In the genomic region with DNA sequence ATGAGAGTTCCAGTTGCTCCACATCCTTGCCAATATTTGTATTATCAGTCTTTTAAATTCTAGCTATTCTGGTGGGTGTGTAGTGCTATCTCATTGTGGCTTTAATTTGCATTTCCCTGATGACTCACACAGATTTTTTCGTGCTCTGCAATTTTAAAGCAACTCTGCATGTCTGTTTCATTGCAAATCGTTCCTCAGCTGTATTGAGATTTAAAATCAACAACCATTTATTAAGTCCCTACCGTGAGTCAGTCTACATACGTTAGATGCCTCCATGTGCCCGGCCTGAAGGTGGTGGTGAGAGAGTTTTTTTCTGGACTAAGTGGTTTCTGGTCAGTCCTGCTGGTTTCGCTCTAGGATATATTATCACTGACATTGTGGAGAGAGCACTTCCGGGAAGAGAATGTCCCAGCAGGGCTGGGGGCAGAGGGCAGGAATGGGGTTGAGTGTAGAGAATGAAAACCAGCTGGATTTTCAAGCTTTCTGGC, we compare ENCODE assay signal across 10 cellular contexts. TPM values are rescaled to one million over a fixed set of nuclear protein-coding genes. Genes with fewer than 3 reads are reported as not detected.
DNase-seq lines count a peak whose midpoint lies in the region; TF ChIP-seq lines count a peak whose summit lies in the region.
"Had no signal": no experiment of that assay in that cellular context is flagged by ENCODE, and none has a peak within 500 bp of the region (broad histone marks: within the 10 kb centered on the region; RNA-seq: fewer than 3 reads in every experiment).

No MANE protein-coding gene starts in this region.

- no peak for TF ChIP-seq POLR2A in esophagus squamous epithelium (IDR thresholded peaks at IDR 0.05)

- BruUV-seq in OCI-LY7 (replicated peaks; lab: Mats Ljungman, UMichigan) = no TSS peak

- H3K27ac ChIP-seq in OCI-LY7 (ENCODE audit: low read depth, low read length, poor library complexity, severe bottlenecking) (no peak overlapping the region), esophagus squamous epithelium (peak overlapping the region; percentile 66 to 81 (median 72))

- POLR2A ChIA-PET in OCI-LY7 (lab: Charles Lee) = interaction anchor here (0.6 to 1.6 kb wide), 2 partner anchors 33 to 566 kb away, joined by 3 to 4 read pairs; no protein-coding TSS in a partner anchor

- H3K36me3 Mint-ChIP-seq in activated naive CD4-positive, alpha-beta T cell treated with anti-CD3 and anti-CD28 coated beads for 36 hours (ENCODE audit: low read depth) = no peaks in the 10 kb centered on the region

- CTCF ChIA-PET in OCI-LY7 (lab: Charles Lee; ENCODE audit: unreplicated experiment) = no interaction called here
- CTCF ChIA-PET in activated naive CD4-positive, alpha-beta T cell treated with anti-CD3 and anti-CD28 coated beads for 36 hours (lab: Charles Lee) = interaction anchor here (1.5 kb wide), 1 partner anchor 64 kb away, joined by 3 read pairs; no protein-coding TSS in a partner anchor

- no peaks in the 10 kb centered on the region for H3K9me3 Mint-ChIP-seq in activated naive CD4-positive, alpha-beta T cell treated with anti-CD3 and anti-CD28 coated beads for 36 hours

- no peaks in the 10 kb centered on the region for H3K27me3 ChIP-seq in esophagus squamous epithelium

- intact Hi-C loops in OCI-LY7 (cut with micrococcal nuclease; ENCODE audit: unreplicated experiment) = no loop called here
- intact Hi-C loops in esophagus squamous epithelium (cut with DNase I) = no loop called here
- intact Hi-C loops in activated naive CD4-positive, alpha-beta T cell treated with anti-CD3 and anti-CD28 coated beads for 36 hours (cut with micrococcal nuclease) = loop anchor here (1.0 kb wide), 1 partner anchor 8 kb away; the partner anchor contains the start of gene HYCC1

- DNase-seq in Daoy (ENCODE audit: low read depth) (peak; percentile 64), OCI-LY7 (ENCODE audit: low spot score) (no peak), esophagus squamous epithelium (lab: John Stamatoyannopoulos, UW) (no peak), non-pigmented ciliary epithelial cell (ENCODE audit: low read depth) (peak; percentile 85), NCI-H1930 (lab: John Stamatoyannopoulos, UW) (no peak), GM10266 (ENCODE audit: extremely low spot score) (no peak)
- no peak for DNase-seq in effector CD8-positive, alpha-beta T cell (lab: John Stamatoyannopoulos, UW)
- no peak for DNase-seq in activated naive CD4-positive, alpha-beta T cell treated with anti-CD3 and anti-CD28 coated beads for 36 hours
- DNase-seq: midbrain, NCI-H69 had no signal

- H3K36me3 ChIP-seq in OCI-LY7 (ENCODE audit: insufficient read depth, low read length) (no peaks in the 10 kb centered on the region), esophagus squamous epithelium (no peaks in the 10 kb centered on the region)

- no peaks in the 10 kb centered on the region for H3K79me2 ChIP-seq in OCI-LY7 (ENCODE audit: insufficient read depth, low read depth, low read length)

- H3K4me1 ChIP-seq in OCI-LY7 (ENCODE audit: insufficient read depth, low read length, poor library complexity, severe bottlenecking) (peaks cover 33% of the 10 kb centered on the region), esophagus squamous epithelium (peaks cover 4 to 43% (median 15%) of the 10 kb centered on the region in 3 donors)

- peaks cover 25% of the 10 kb centered on the region for H3K4me1 Mint-ChIP-seq in activated naive CD4-positive, alpha-beta T cell treated with anti-CD3 and anti-CD28 coated beads for 36 hours (ENCODE audit: low read depth)

- H3K9me3 ChIP-seq in OCI-LY7 (ENCODE audit: low read length) = 0 out of 2 replicates have a peak, but pooled peaks cover 4% of the 10 kb centered on the region
- H3K9me3 ChIP-seq in esophagus squamous epithelium = no peaks in the 10 kb centered on the region

- TF ChIP-seq CTCF in OCI-LY7 (conservative IDR thresholded peaks at IDR 0.05; ENCODE audit: low read length) (no peak), esophagus squamous epithelium (IDR thresholded peaks at IDR 0.05) (no peak), GM10266 (IDR thresholded peaks at IDR 0.05; ENCODE audit: control insufficient read depth, insufficient read depth, low read depth, missing control alignments) (no peak)

- no peak overlapping the region for H3K4me3 Mint-ChIP-seq in activated naive CD4-positive, alpha-beta T cell treated with anti-CD3 and anti-CD28 coated beads for 36 hours

- 30 to 39% methylated on average over 7 of the region's 7 CpGs for WGBS in esophagus squamous epithelium, 2 donors

- peaks cover 9% of the 10 kb centered on the region for H3K27me3 Mint-ChIP-seq in activated naive CD4-positive, alpha-beta T cell treated with anti-CD3 and anti-CD28 coated beads for 36 hours (ENCODE audit: low read depth)

- peak overlapping the region; percentile 29; the same call in 1 of the 2 replicates for H2AFZ ChIP-seq in OCI-LY7 (ENCODE audit: low read length)

- no peaks in the 10 kb centered on the region for H3K9me2 ChIP-seq in OCI-LY7 (ENCODE audit: insufficient read depth, low read length)

- no peak overlapping the region for H3K4me2 ChIP-seq in OCI-LY7 (ENCODE audit: low read length)

- no peaks in the 10 kb centered on the region for H4K20me1 ChIP-seq in OCI-LY7 (ENCODE audit: insufficient read depth, low read length)

- no peak overlapping the region for H3K4me3 ChIP-seq in OCI-LY7 (ENCODE audit: low read depth, low read length, poor library complexity, severe bottlenecking)
- H3K4me3 ChIP-seq in esophagus squamous epithelium = no peak overlapping the region

- H3K27ac Mint-ChIP-seq in activated naive CD4-positive, alpha-beta T cell treated with anti-CD3 and anti-CD28 coated beads for 36 hours = no peak overlapping the region

RNA-seq across cellular contexts. Expression of gene HYCC1, which starts 8.4 kb away (rescaled TPM):
- 186 and 202 TPM in 2 replicates for total RNA-seq in Daoy (2014; rRNA removed; shearing (Covaris generic))
- total RNA-seq in OCI-LY7 (2014; rRNA removed; shearing (Covaris generic)) = 43.3 and 69.9 TPM in 2 replicates
- total RNA-seq in OCI-LY7 (2022) (157 and 171 TPM in 2 replicates), esophagus squamous epithelium (10 to 100 TPM; 19.8 to 51.2 (median 34.1) TPM)
- 10 to 100 TPM; 19.5 to 19.7 TPM for total RNA-seq in activated naive CD4-positive, alpha-beta T cell treated with anti-CD3 and anti-CD28 coated beads for 36 hours

Comparison
In these comparisons a context has a peak if more than half of its experiments do, and no peak if none do; other contexts are left out.
1. DNase-seq: peak in Daoy (single experiment) and non-pigmented ciliary epithelial cell (single experiment); none in OCI-LY7 (single experiment), esophagus squamous epithelium (single experiment), effector CD8-positive, alpha-beta T cell (single experiment), NCI-H1930 (0 of 2), activated naive CD4-positive, alpha-beta T cell treated with anti-CD3 and anti-CD28 coated beads for 36 hours (single experiment) and GM10266 (single experiment).